In the genomic region with DNA sequence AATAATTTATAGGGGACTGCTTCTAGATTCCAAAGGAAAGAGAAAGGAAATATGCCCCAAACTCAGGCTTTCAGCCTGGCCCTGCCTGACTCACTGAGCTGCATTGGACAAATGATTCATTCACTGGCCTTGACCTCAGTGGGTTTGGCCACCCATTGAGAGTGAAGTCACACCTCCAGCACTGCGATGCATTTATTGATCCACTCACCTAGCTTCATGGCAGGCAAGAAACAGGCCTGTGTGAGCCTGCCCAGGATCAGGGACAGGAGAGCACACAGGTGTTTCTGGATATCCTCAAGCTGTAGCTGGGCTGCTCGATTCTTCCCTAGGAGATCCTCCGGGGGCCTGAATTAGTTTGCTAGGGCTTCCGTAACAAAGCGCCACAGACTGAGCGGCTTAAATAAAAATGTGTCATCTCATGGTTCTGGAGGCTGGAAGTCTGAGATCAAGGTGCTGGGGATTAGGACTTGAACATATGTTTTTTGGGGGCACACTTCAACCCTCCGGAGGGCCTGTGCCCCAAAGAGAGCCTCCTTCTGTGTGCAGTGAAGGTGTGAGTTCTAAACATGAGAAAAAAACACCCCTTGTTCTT, we compare ENCODE assay signal across 8 cellular contexts. TPM values are rescaled to one million over a fixed set of nuclear protein-coding genes. Genes with fewer than 3 reads are reported as not detected.
DNase-seq lines count a peak whose midpoint lies in the region; ATAC-seq, FAIRE-seq and TF ChIP-seq lines count a peak whose summit lies in the region.

No MANE protein-coding gene starts in this region.

- H3K36me3 Mint-ChIP-seq in Calu3 (ENCODE audit: insufficient read depth, unreplicated experiment), result peaks cover 12% of the 10 kb centered on the region

- ATAC-seq in pancreas, result peak; percentile 85 to 91 (median 88)
- no peak for ATAC-seq in GM18502 (IDR thresholded peaks at IDR 0.05; ENCODE audit: poor library complexity, unreplicated experiment)

- no peaks in the 10 kb centered on the region for H3K9me3 ChIP-seq in duodenal mucosa (ENCODE audit: control insufficient read depth in 1 of 2, low read length in 2 of 2)
- no peaks in the 10 kb centered on the region for H3K9me3 ChIP-seq in pancreas

- intact Hi-C loops in Calu3 (cut with micrococcal nuclease; ENCODE audit: unreplicated experiment), result loop anchor here (2.0 kb wide), 1 partner anchor 18 kb away; no protein-coding TSS in a partner anchor
- intact Hi-C loops in pancreas (cut with DNase I), result loop anchor here in 2 of 3 donors (10.0 kb wide), 2 partner anchors 66 to 126 kb away; no protein-coding TSS in a partner anchor

- no peaks in the 10 kb centered on the region for H3K36me3 ChIP-seq in duodenal mucosa (ENCODE audit: control insufficient read depth in 1 of 2, insufficient read depth in 2 of 2, low read length in 2 of 2)
- H3K36me3 ChIP-seq in pancreas, result no peaks in the 10 kb centered on the region

- no peak overlapping the region for H3K4me3 ChIP-seq in duodenal mucosa (ENCODE audit: low read depth in 1 of 2, low read length in 2 of 2)
- H3K4me3 ChIP-seq in pancreas, result no peak overlapping the region

- H3K4me1 Mint-ChIP-seq in Calu3 (ENCODE audit: low read depth, unreplicated experiment), result peaks cover 51% of the 10 kb centered on the region

- WGBS in pancreas, 2 donors, result 40 to 46% methylated on average over 7 of the region's 7 CpGs

- CTCF ChIA-PET in Calu3 (lab: Charles Lee), result interaction anchor here (0.6 to 3.3 kb wide), 15 partner anchors 10 to 126 kb away, joined by 3 to 33 read pairs (median 5); no protein-coding TSS in a partner anchor

- H3K27me3 ChIP-seq in duodenal mucosa (ENCODE audit: control insufficient read depth in 1 of 2, insufficient read depth in 2 of 2, low read length in 2 of 2), result no peaks in the 10 kb centered on the region
- no peaks in the 10 kb centered on the region for H3K27me3 ChIP-seq in pancreas

- TF ChIP-seq CTCF in Calu3 (IDR thresholded peaks at IDR 0.05; ENCODE audit: unreplicated experiment), result no peak
- no peak for TF ChIP-seq CTCF in pancreas (IDR thresholded peaks at IDR 0.05)

- H3K27ac Mint-ChIP-seq in Calu3 (ENCODE audit: unreplicated experiment), result peak overlapping the region; percentile 98

- no peaks in the 10 kb centered on the region for H3K9me3 Mint-ChIP-seq in Calu3 (ENCODE audit: low read depth, unreplicated experiment)

- TSS peak; percentile 95 for BruUV-seq in Calu3 (replicated peaks; lab: Mats Ljungman, UMichigan)

- DNase-seq in Calu3, result peak; percentile 90
- DNase-seq in NCI-H460 (ENCODE audit: extremely low read depth, low read depth), result peak; percentile 44
- peak in 5 of 6 donors; percentile 20 to 89 (median 80) for DNase-seq in pancreas
- no peak for DNase-seq in DMS114 treated with DMSO at 0.1 percent for 48 hours (lab: John Stamatoyannopoulos, UW; ENCODE audit: unreplicated experiment)
- no peak for DNase-seq in COR-L47 (lab: John Stamatoyannopoulos, UW)
- DNase-seq in iPS-NIHi11 (ENCODE audit: low spot score), result no peak

- no peak for FAIRE-seq in pancreas (lab: Jason Lieb, UNC)

- H3K4me3 Mint-ChIP-seq in Calu3 (ENCODE audit: low read depth, unreplicated experiment), result peak overlapping the region; percentile 68

- H3K27me3 Mint-ChIP-seq in Calu3 (ENCODE audit: unreplicated experiment), result no peaks in the 10 kb centered on the region

- H3K4me1 ChIP-seq in duodenal mucosa (ENCODE audit: control insufficient read depth in 1 of 2, insufficient read depth in 2 of 2, low read length in 2 of 2) (peaks cover 42 to 52% of the 10 kb centered on the region in 2 donors), pancreas (peaks cover 12 to 21% (median 20%) of the 10 kb centered on the region in 3 donors)

- H3K9ac ChIP-seq in duodenal mucosa (ENCODE audit: low read depth in 1 of 2, low read length in 2 of 2), result peak overlapping the region; percentile 43 to 73

- H3K27ac ChIP-seq in duodenal mucosa (ENCODE audit: low read depth, low read length) (peak overlapping the region; percentile 90), pancreas (peak overlapping the region; percentile 79 to 88 (median 82))

RNA-seq across cellular contexts. Expression of gene DUSP1, which starts 7.3 kb away (rescaled TPM):
- total RNA-seq in Calu3 (2022) (38.1 and 50.5 TPM in 2 replicates), pancreas (100 to 1,000 TPM in 1 of 6 donors, 10 to 100 TPM in 5; 18.6 to 198 (median 55.5) TPM)
- 441 and 521 TPM in 2 replicates for total RNA-seq in NCI-H460 (2014; rRNA removed; shearing (Covaris generic))
- 109 and 130 TPM in 2 replicates for polyA plus RNA-seq in NCI-H460 (2014; cell fraction: nucleus; rRNA removed)
- polyA plus RNA-seq in pancreas, result 10 to 100 TPM; 46.3 to 75.1 TPM

RNA-seq across cellular contexts. Expression of gene ERGIC1, which starts 55.7 kb away (rescaled TPM):
- total RNA-seq in Calu3 (2022) (231 and 235 TPM in 2 replicates), pancreas (100 to 1,000 TPM in 1 of 6 donors, 10 to 100 TPM in 5; 58.3 to 101 (median 76.7) TPM)
- total RNA-seq in NCI-H460 (2014; rRNA removed; shearing (Covaris generic)), result 189 and 198 TPM in 2 replicates
- polyA plus RNA-seq in NCI-H460 (2014; cell fraction: nucleus; rRNA removed), result 98.4 and 127 TPM in 2 replicates
- polyA plus RNA-seq in pancreas, result 10 to 100 TPM; 54.8 to 60.3 TPM

Comparison
In these comparisons a context has a peak if more than half of its experiments do, and no peak if none do; other contexts are left out.
1. DNase-seq: peak in Calu3 (single experiment), NCI-H460 (single experiment) and pancreas (5 of 6); none in DMS114 treated with DMSO at 0.1 percent for 48 hours (single experiment), COR-L47 (single experiment) and iPS-NIHi11 (single experiment).